Comparison of ENCODE assay signal across 10 cellular contexts in genomic region chr14:70919774-70920173, GRCh38. TPM values are rescaled to one million over a fixed set of nuclear protein-coding genes. Genes with fewer than 3 reads are reported as not detected.
DNase-seq lines count a peak whose midpoint lies in the region; ATAC-seq and TF ChIP-seq lines count a peak whose summit lies in the region.
"Had no signal": no experiment of that assay in that cellular context is flagged by ENCODE, and none has a peak within 500 bp of the region (broad histone marks: within the 10 kb centered on the region; RNA-seq: fewer than 3 reads in every experiment).

No MANE protein-coding gene starts in this region.

- DNase-seq in NCI-H82 (lab: John Stamatoyannopoulos, UW) (peak; percentile 15), NCI-H82 treated with DMSO at 0.1 percent for 48 hours (lab: John Stamatoyannopoulos, UW; ENCODE audit: unreplicated experiment) (no peak), RPMI7951 (ENCODE audit: low read depth) (peak; percentile 24), endodermal cell (no peak), iPS-NIHi7 (ENCODE audit: extremely low spot score) (no peak), HK-2 (ENCODE audit: unreplicated experiment) (no peak)

- H3K9ac ChIP-seq in endodermal cell (ENCODE audit: extremely low read depth, low read length, poor library complexity, severe bottlenecking), result no peak overlapping the region

- H3K4me3 ChIP-seq in endodermal cell (ENCODE audit: low read length), result no peak overlapping the region
- H3K4me3 ChIP-seq in neutrophil (ENCODE audit: low read depth in 1 of 2, low read length in 1 of 2), result no peak overlapping the region
- H3K4me3 ChIP-seq: tibial nerve had no signal

- H3K36me3 Mint-ChIP-seq in endodermal cell (ENCODE audit: low read depth), result peaks cover 6% of the 10 kb centered on the region

- no peaks in the 10 kb centered on the region for H3K27me3 Mint-ChIP-seq in endodermal cell (ENCODE audit: insufficient read depth)
- H3K27me3 Mint-ChIP-seq: IgD-negative memory B cell had no signal

- no peaks in the 10 kb centered on the region for H3K27me3 ChIP-seq in endodermal cell (ENCODE audit: control insufficient read depth, insufficient read depth, low read length, poor library complexity, severe bottlenecking)
- H3K27me3 ChIP-seq in neutrophil, result no peaks in the 10 kb centered on the region
- H3K27me3 ChIP-seq: tibial nerve had no signal

- no peak overlapping the region for H3K27ac ChIP-seq in endodermal cell (ENCODE audit: low read depth, low read length)
- peak overlapping the region; percentile 58 for H3K27ac ChIP-seq in neutrophil
- H3K27ac ChIP-seq: tibial nerve had no signal

- TF ChIP-seq CTCF in endodermal cell (conservative IDR thresholded peaks at IDR 0.05), result no peak
- no peak for TF ChIP-seq CTCF in neutrophil (IDR thresholded peaks at IDR 0.05)

- peaks cover 11% of the 10 kb centered on the region for H3K4me1 Mint-ChIP-seq in endodermal cell

- 52 to 69% methylated on average over 3 of the region's 3 CpGs for WGBS in endodermal cell (ENCODE audit: insufficient coverage in 1 of 2, insufficient read length in 1 of 2), 2 experiments

- H3K4me1 ChIP-seq in endodermal cell (ENCODE audit: control insufficient read depth, insufficient read depth, low read length), result no peaks in the 10 kb centered on the region
- H3K4me1 ChIP-seq in neutrophil (ENCODE audit: control insufficient read depth in 1 of 2, insufficient read depth in 1 of 2, low read depth in 1 of 2, low read length in 1 of 2), result peaks cover 35 to 70% of the 10 kb centered on the region in 2 experiments

- no peak overlapping the region for H3K4me3 Mint-ChIP-seq in endodermal cell

- no peaks in the 10 kb centered on the region for H3K9me3 ChIP-seq in endodermal cell (ENCODE audit: control insufficient read depth, low read length)
- no peaks in the 10 kb centered on the region for H3K9me3 ChIP-seq in neutrophil
- H3K9me3 ChIP-seq: tibial nerve had no signal

- H3K36me3 ChIP-seq in endodermal cell (ENCODE audit: control insufficient read depth, insufficient read depth, low read length), result peaks cover 11% of the 10 kb centered on the region
- H3K36me3 ChIP-seq in neutrophil, result peaks cover 7% of the 10 kb centered on the region

- peak overlapping the region; percentile 48 for H3K27ac Mint-ChIP-seq in endodermal cell
- H3K27ac Mint-ChIP-seq: IgD-negative memory B cell had no signal

- no peaks in the 10 kb centered on the region for H3K9me3 Mint-ChIP-seq in endodermal cell
- H3K9me3 Mint-ChIP-seq: IgD-negative memory B cell had no signal

- ATAC-seq in HG02870 (IDR thresholded peaks at IDR 0.05; ENCODE audit: unreplicated experiment), result no peak

RNA-seq across cellular contexts. Expression of gene PCNX1, which starts 12.5 kb away (rescaled TPM):
- total RNA-seq in RPMI7951 (2014; rRNA removed; shearing (Covaris generic)), result 14.8 and 16.1 TPM in 2 replicates
- 10 to 100 TPM; 68.2 TPM for total RNA-seq in endodermal cell
- 30.1 TPM for polyA plus RNA-seq in endodermal cell (2013, experiment 1 of 2)
- 22.4 TPM for polyA plus RNA-seq in endodermal cell (2013, experiment 2 of 2)

Comparison
In these comparisons a context has a peak if more than half of its experiments do, and no peak if none do; other contexts are left out.
1. DNase-seq: peak in NCI-H82 (single experiment) and RPMI7951 (single experiment); none in NCI-H82 treated with DMSO at 0.1 percent for 48 hours (single experiment), endodermal cell (single experiment), iPS-NIHi7 (single experiment) and HK-2 (single experiment).